1 cellular context compared by ENCODE assay signal in genomic region chr16:82329504-82330192, GRCh38.
TF ChIP-seq lines count a peak whose summit lies in the region.

No MANE protein-coding gene starts in this region.

TF ChIP-seq in HepG2, 621 proteins besides CTCF, POLR2A, EP300 and RAD21 (continued from another document and continues in another):
- TF ChIP-seq ZKSCAN5 (CRISPR knock-in tag; IDR thresholded peaks at IDR 0.05) (no peak), ATF4 (CRISPR knock-in tag; IDR thresholded peaks at IDR 0.05) (peak in 1 of 2 experiments; percentile 95; a peak in 2 of 4 replicates), ZNF7 (CRISPR knock-in tag; IDR thresholded peaks at IDR 0.05) (no peak), ZNF747 (CRISPR knock-in tag; IDR thresholded peaks at IDR 0.05; ENCODE audit: borderline replicate concordance) (no peak), ZNF724P (CRISPR knock-in tag; IDR thresholded peaks at IDR 0.05; ENCODE audit: borderline replicate concordance) (no peak), GMEB1 (CRISPR knock-in tag; IDR thresholded peaks at IDR 0.05; ENCODE audit: borderline replicate concordance) (no peak), ARNT (IDR thresholded peaks at IDR 0.05) (no peak), ZFP1 (CRISPR knock-in tag; IDR thresholded peaks at IDR 0.05) (0 out of 2 replicates have a peak, but pooled peaks have one; percentile 33), HDAC1 (CRISPR knock-in tag; IDR thresholded peaks at IDR 0.05) (peak; percentile 78), ZNF253 (CRISPR knock-in tag; IDR thresholded peaks at IDR 0.05; ENCODE audit: borderline replicate concordance) (no peak), ZFAT (CRISPR knock-in tag; conservative IDR thresholded peaks at IDR 0.05) (no peak), ZNF382 (CRISPR knock-in tag; IDR thresholded peaks at IDR 0.05; ENCODE audit: borderline replicate concordance) (no peak), IRX3 (CRISPR knock-in tag; IDR thresholded peaks at IDR 0.05; ENCODE audit: borderline replicate concordance, low read depth) (no peak), POGK (CRISPR knock-in tag; conservative IDR thresholded peaks at IDR 0.05) (peak; percentile 56; the same call in 1 of the 2 replicates), ZNF512 (CRISPR knock-in tag; IDR thresholded peaks at IDR 0.05) (no peak), RFX3 (CRISPR knock-in tag; IDR thresholded peaks at IDR 0.05) (no peak), STAT6 (CRISPR knock-in tag; IDR thresholded peaks at IDR 0.05; ENCODE audit: borderline replicate concordance) (no peak), UBTF (CRISPR knock-in tag; IDR thresholded peaks at IDR 0.05) (peak; percentile 44; the same call in 1 of the 2 replicates), TCF7L2 (IDR thresholded peaks at IDR 0.05; ENCODE audit: low read depth, low read length) (no peak), ZNF160 (CRISPR knock-in tag; IDR thresholded peaks at IDR 0.05) (no peak), ZBTB37 (CRISPR knock-in tag; IDR thresholded peaks at IDR 0.05) (no peak; the same call in 1 of the 2 replicates), ZNF264 (CRISPR knock-in tag; IDR thresholded peaks at IDR 0.05) (no peak), DPF2 (CRISPR knock-in tag; IDR thresholded peaks at IDR 0.05; ENCODE audit: borderline replicate concordance, low read depth) (peak; percentile 69; the same call in 1 of the 2 replicates), ZFX (CRISPR knock-in tag; IDR thresholded peaks at IDR 0.05; ENCODE audit: low read depth) (no peak), ZNF251 (CRISPR knock-in tag; IDR thresholded peaks at IDR 0.05) (no peak), ESRRA (CRISPR knock-in tag; IDR thresholded peaks at IDR 0.05; ENCODE audit: low read depth) (0 out of 2 replicates have a peak, but pooled peaks have one; percentile 47), ZNF83 (CRISPR knock-in tag; IDR thresholded peaks at IDR 0.05; ENCODE audit: borderline replicate concordance) (no peak), SNAPC5 (CRISPR knock-in tag; IDR thresholded peaks at IDR 0.05; ENCODE audit: borderline replicate concordance) (no peak), HOXD1 (CRISPR knock-in tag; IDR thresholded peaks at IDR 0.05) (no peak), SIX1 (CRISPR knock-in tag; IDR thresholded peaks at IDR 0.05; ENCODE audit: borderline replicate concordance) (peak; percentile 99), DBP (CRISPR knock-in tag; IDR thresholded peaks at IDR 0.05; ENCODE audit: not compliant biosample characterization) (no peak), FOXK2 (IDR thresholded peaks at IDR 0.05) (no peak), SNAPC2 (CRISPR knock-in tag; IDR thresholded peaks at IDR 0.05) (no peak), ZNF484 (CRISPR knock-in tag; IDR thresholded peaks at IDR 0.05; ENCODE audit: borderline replicate concordance, low read depth) (no peak), ZNF773 (CRISPR knock-in tag; IDR thresholded peaks at IDR 0.05; ENCODE audit: borderline replicate concordance) (no peak), FOSL2 (CRISPR knock-in tag; IDR thresholded peaks at IDR 0.05) (peak; percentile 54), ISL2 (CRISPR knock-in tag; IDR thresholded peaks at IDR 0.05) (no peak), SMYD3 (CRISPR knock-in tag; IDR thresholded peaks at IDR 0.05) (no peak), MLLT10 (CRISPR knock-in tag; IDR thresholded peaks at IDR 0.05) (no peak), SUZ12 (IDR thresholded peaks at IDR 0.05; ENCODE audit: low read depth, low read length) (no peak), ZNF75D (CRISPR knock-in tag; IDR thresholded peaks at IDR 0.05; ENCODE audit: borderline replicate concordance) (no peak), PAXIP1 (CRISPR knock-in tag; conservative IDR thresholded peaks at IDR 0.05) (peak; percentile 57), E2F2 (CRISPR knock-in tag; IDR thresholded peaks at IDR 0.05; ENCODE audit: borderline replicate concordance) (no peak), ZNF749 (CRISPR knock-in tag; IDR thresholded peaks at IDR 0.05; ENCODE audit: borderline replicate concordance) (no peak), TEF (CRISPR knock-in tag; IDR thresholded peaks at IDR 0.05) (no peak)
